ENCODE assay signal across 1 cellular context in genomic region chr17:82338858-82339633, GRCh38.
TF ChIP-seq lines count a peak whose summit lies in the region.

No MANE protein-coding gene starts in this region.

TF ChIP-seq in HEK293, 187 proteins besides CTCF, POLR2A, EP300 and RAD21 (continued from another document and continues in another):
- TF ChIP-seq ZNF24 (tag by site-specific recombination; IDR thresholded peaks at IDR 0.05) (0 out of 2 replicates have a peak, but pooled peaks have one; percentile 30), ZNF133 (tag by site-specific recombination; IDR thresholded peaks at IDR 0.05) (no peak), ZNF610 (tag by site-specific recombination; IDR thresholded peaks at IDR 0.05; ENCODE audit: borderline replicate concordance) (no peak), ZNF600 (tag by site-specific recombination; IDR thresholded peaks at IDR 0.05) (peak; percentile 86), BCL11A (tag by site-specific recombination; IDR thresholded peaks at IDR 0.05; ENCODE audit: low read depth) (no peak), PRDM10 (tag by site-specific recombination; IDR thresholded peaks at IDR 0.05) (peak; percentile 68; the same call in 1 of the 2 replicates), ZNF707 (tag by site-specific recombination; IDR thresholded peaks at IDR 0.05) (no peak), ZFP37 (tag by site-specific recombination; IDR thresholded peaks at IDR 0.05) (no peak), IKZF3 (tag by site-specific recombination; IDR thresholded peaks at IDR 0.05) (peak; percentile 71), SCRT2 (tag by site-specific recombination; IDR thresholded peaks at IDR 0.05) (peak; percentile 58; the same call in 1 of the 2 replicates), ZNF324 (tag by site-specific recombination; IDR thresholded peaks at IDR 0.05) (peak; percentile 19; the same call in 1 of the 2 replicates), ZNF391 (tag by site-specific recombination; IDR thresholded peaks at IDR 0.05; ENCODE audit: borderline replicate concordance, low read depth) (peak; percentile 3; the same call in 1 of the 2 replicates), ZNF843 (tag by site-specific recombination; IDR thresholded peaks at IDR 0.05) (0 out of 2 replicates have a peak, but pooled peaks have one; percentile 50), GLIS2 (tag by site-specific recombination; IDR thresholded peaks at IDR 0.05) (peak; percentile 76), ZBTB8A (tag by site-specific recombination; IDR thresholded peaks at IDR 0.05) (0 out of 2 replicates have a peak, but pooled peaks have one; percentile 44), ZBTB17 (tag by site-specific recombination; IDR thresholded peaks at IDR 0.05) (peak; percentile 68; the same call in 1 of the 2 replicates), ZBTB20 (tag by site-specific recombination; IDR thresholded peaks at IDR 0.05) (peak; percentile 74), ZNF18 (tag by site-specific recombination; IDR thresholded peaks at IDR 0.05) (0 out of 2 replicates have a peak, but pooled peaks have one; percentile 40), ZFP69B (tag by site-specific recombination; IDR thresholded peaks at IDR 0.05) (peak; percentile 75; the same call in 1 of the 2 replicates), ZBTB7A (tag by site-specific recombination; IDR thresholded peaks at IDR 0.05; ENCODE audit: low read depth) (0 out of 2 replicates have a peak, but pooled peaks have one; percentile 10), ZNF449 (tag by site-specific recombination; IDR thresholded peaks at IDR 0.05) (0 out of 2 replicates have a peak, but pooled peaks have one; percentile 44), KLF10 (tag by site-specific recombination; IDR thresholded peaks at IDR 0.05) (0 out of 2 replicates have a peak, but pooled peaks have one; percentile 29), SETDB1 (IDR thresholded peaks at IDR 0.05; ENCODE audit: insufficient read length, low read length) (no peak), ZSCAN4 (tag by site-specific recombination; IDR thresholded peaks at IDR 0.05) (no peak), ZBTB49 (tag by site-specific recombination; IDR thresholded peaks at IDR 0.05; ENCODE audit: low read depth) (no peak), SCRT1 (tag by site-specific recombination; IDR thresholded peaks at IDR 0.05; ENCODE audit: borderline replicate concordance) (0 out of 2 replicates have a peak, but pooled peaks have one; percentile 29), ZNF654 (tag by site-specific recombination; IDR thresholded peaks at IDR 0.05; ENCODE audit: low read depth) (no peak; the same call in 1 of the 2 replicates), ZNF335 (tag by site-specific recombination; conservative IDR thresholded peaks at IDR 0.05) (peak; percentile 61), YY2 (tag by site-specific recombination; IDR thresholded peaks at IDR 0.05) (peak; percentile 64; the same call in 1 of the 2 replicates)
- TF ChIP-seq, protein P1, sequence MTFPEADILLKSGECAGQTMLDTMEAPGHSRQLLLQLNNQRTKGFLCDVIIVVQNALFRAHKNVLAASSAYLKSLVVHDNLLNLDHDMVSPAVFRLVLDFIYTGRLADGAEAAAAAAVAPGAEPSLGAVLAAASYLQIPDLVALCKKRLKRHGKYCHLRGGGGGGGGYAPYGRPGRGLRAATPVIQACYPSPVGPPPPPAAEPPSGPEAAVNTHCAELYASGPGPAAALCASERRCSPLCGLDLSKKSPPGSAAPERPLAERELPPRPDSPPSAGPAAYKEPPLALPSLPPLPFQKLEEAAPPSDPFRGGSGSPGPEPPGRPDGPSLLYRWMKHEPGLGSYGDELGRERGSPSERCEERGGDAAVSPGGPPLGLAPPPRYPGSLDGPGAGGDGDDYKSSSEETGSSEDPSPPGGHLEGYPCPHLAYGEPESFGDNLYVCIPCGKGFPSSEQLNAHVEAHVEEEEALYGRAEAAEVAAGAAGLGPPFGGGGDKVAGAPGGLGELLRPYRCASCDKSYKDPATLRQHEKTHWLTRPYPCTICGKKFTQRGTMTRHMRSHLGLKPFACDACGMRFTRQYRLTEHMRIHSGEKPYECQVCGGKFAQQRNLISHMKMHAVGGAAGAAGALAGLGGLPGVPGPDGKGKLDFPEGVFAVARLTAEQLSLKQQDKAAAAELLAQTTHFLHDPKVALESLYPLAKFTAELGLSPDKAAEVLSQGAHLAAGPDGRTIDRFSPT (tag by site-specific recombination; IDR thresholded peaks at IDR 0.05) = peak; percentile 89
- TF ChIP-seq, protein P2, sequence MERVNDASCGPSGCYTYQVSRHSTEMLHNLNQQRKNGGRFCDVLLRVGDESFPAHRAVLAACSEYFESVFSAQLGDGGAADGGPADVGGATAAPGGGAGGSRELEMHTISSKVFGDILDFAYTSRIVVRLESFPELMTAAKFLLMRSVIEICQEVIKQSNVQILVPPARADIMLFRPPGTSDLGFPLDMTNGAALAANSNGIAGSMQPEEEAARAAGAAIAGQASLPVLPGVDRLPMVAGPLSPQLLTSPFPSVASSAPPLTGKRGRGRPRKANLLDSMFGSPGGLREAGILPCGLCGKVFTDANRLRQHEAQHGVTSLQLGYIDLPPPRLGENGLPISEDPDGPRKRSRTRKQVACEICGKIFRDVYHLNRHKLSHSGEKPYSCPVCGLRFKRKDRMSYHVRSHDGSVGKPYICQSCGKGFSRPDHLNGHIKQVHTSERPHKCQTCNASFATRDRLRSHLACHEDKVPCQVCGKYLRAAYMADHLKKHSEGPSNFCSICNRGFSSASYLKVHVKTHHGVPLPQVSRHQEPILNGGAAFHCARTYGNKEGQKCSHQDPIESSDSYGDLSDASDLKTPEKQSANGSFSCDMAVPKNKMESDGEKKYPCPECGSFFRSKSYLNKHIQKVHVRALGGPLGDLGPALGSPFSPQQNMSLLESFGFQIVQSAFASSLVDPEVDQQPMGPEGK (tag by site-specific recombination; IDR thresholded peaks at IDR 0.05) = 0 out of 2 replicates have a peak, but pooled peaks have one; percentile 16
- TF ChIP-seq, protein P3, sequence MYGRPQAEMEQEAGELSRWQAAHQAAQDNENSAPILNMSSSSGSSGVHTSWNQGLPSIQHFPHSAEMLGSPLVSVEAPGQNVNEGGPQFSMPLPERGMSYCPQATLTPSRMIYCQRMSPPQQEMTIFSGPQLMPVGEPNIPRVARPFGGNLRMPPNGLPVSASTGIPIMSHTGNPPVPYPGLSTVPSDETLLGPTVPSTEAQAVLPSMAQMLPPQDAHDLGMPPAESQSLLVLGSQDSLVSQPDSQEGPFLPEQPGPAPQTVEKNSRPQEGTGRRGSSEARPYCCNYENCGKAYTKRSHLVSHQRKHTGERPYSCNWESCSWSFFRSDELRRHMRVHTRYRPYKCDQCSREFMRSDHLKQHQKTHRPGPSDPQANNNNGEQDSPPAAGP (tag by site-specific recombination; IDR thresholded peaks at IDR 0.05) = peak; percentile 56; the same call in 1 of the 2 replicates
- TF ChIP-seq, protein P4, sequence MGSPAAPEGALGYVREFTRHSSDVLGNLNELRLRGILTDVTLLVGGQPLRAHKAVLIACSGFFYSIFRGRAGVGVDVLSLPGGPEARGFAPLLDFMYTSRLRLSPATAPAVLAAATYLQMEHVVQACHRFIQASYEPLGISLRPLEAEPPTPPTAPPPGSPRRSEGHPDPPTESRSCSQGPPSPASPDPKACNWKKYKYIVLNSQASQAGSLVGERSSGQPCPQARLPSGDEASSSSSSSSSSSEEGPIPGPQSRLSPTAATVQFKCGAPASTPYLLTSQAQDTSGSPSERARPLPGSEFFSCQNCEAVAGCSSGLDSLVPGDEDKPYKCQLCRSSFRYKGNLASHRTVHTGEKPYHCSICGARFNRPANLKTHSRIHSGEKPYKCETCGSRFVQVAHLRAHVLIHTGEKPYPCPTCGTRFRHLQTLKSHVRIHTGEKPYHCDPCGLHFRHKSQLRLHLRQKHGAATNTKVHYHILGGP (tag by site-specific recombination; IDR thresholded peaks at IDR 0.05) = peak; percentile 94
- TF ChIP-seq, protein P5, sequence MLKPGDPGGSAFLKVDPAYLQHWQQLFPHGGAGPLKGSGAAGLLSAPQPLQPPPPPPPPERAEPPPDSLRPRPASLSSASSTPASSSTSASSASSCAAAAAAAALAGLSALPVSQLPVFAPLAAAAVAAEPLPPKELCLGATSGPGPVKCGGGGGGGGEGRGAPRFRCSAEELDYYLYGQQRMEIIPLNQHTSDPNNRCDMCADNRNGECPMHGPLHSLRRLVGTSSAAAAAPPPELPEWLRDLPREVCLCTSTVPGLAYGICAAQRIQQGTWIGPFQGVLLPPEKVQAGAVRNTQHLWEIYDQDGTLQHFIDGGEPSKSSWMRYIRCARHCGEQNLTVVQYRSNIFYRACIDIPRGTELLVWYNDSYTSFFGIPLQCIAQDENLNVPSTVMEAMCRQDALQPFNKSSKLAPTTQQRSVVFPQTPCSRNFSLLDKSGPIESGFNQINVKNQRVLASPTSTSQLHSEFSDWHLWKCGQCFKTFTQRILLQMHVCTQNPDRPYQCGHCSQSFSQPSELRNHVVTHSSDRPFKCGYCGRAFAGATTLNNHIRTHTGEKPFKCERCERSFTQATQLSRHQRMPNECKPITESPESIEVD (tag by site-specific recombination; IDR thresholded peaks at IDR 0.05) = 0 out of 2 replicates have a peak, but pooled peaks have one; percentile 36
